Comparison of ENCODE assay signal across 19 cellular contexts in genomic region chr3:100882571-100882981, GRCh38.
A peak's percentile ranks its signal among the peaks of the same experiment; 100 is the strongest.
DNase-seq lines count a peak whose midpoint lies in the region; ATAC-seq and TF ChIP-seq lines count a peak whose summit lies in the region.
"Had no signal": no experiment of that assay in that cellular context is flagged by ENCODE, and none has a peak within 500 bp of the region (broad histone marks: within the 10 kb centered on the region; RNA-seq: fewer than 3 reads in every experiment).

No MANE protein-coding gene starts in this region.

- no peaks in the 10 kb centered on the region for H3K79me2 ChIP-seq in mammary epithelial cell (ENCODE audit: insufficient read depth, low read length)

- no peaks in the 10 kb centered on the region for H3K27me3 ChIP-seq in mammary epithelial cell (ENCODE audit: insufficient read depth, low read length)
- H3K27me3 ChIP-seq in left ventricle myocardium inferior (ENCODE audit: low read depth) = no peaks in the 10 kb centered on the region
- H3K27me3 ChIP-seq in dorsolateral prefrontal cortex = peaks cover 0 to 3% (median 0%) of the 10 kb centered on the region in 45 donors
- H3K27me3 ChIP-seq in body of pancreas = no peaks in the 10 kb centered on the region
- H3K27me3 ChIP-seq: neural progenitor cell, sigmoid colon, tibial nerve had no signal

- H3K4me2 ChIP-seq in mammary epithelial cell (ENCODE audit: insufficient read depth, low read depth, low read length) = no peak overlapping the region
- H3K4me2 ChIP-seq: neural progenitor cell had no signal

- ATAC-seq in body of pancreas = no peak

- BruUV-seq in mammary epithelial cell (replicated peaks; lab: Mats Ljungman, UMichigan) = no TSS peak

- DNase-seq in A172 (ENCODE audit: low spot score) = peak; percentile 23
- peak; percentile 84 for DNase-seq in HS-5 (ENCODE audit: low read depth)
- DNase-seq in mammary epithelial cell = no peak
- DNase-seq in left ventricle myocardium inferior = no peak
- DNase-seq in dorsolateral prefrontal cortex = no peak
- DNase-seq in anterior cingulate cortex (lab: John Stamatoyannopoulos, UW) = no peak
- no peak for DNase-seq in body of pancreas
- no peak for DNase-seq in glomerular visceral epithelial cell (ENCODE audit: extremely low spot score)
- DNase-seq: activated CD4-positive, alpha-beta T cell treated with anti-CD3 and anti-CD28 coated beads, Interleukin-2, amount 10 ng/mL, durations not matched to agents 7 days and 5 days; activated T-cell treated with anti-CD3 and anti-CD28 coated beads, Interleukin-2, amount 50 U/mL, for 24 hours; Caco-2; MM.1S; NCI-H2029 treated with DMSO at 0.1 percent for 48 hours; NCI-H82; sigmoid colon; stimulated activated CD4-positive, alpha-beta T cell treated with anti-CD3 and anti-CD28 coated beads, Interleukin-4, amount 100 ng/mL, for 1 hour had no signal

- H3K9me3 ChIP-seq in mammary epithelial cell (replicated peaks; ENCODE audit: insufficient read depth, low read length) = no peaks in the 10 kb centered on the region
- H3K9me3 ChIP-seq in left ventricle myocardium inferior (replicated peaks) = no peaks in the 10 kb centered on the region
- H3K9me3 ChIP-seq in body of pancreas = no peaks in the 10 kb centered on the region
- H3K9me3 ChIP-seq: Caco-2, sigmoid colon, tibial nerve had no signal

- no peak for TF ChIP-seq POLR2A in body of pancreas (IDR thresholded peaks at IDR 0.05)

- dilution Hi-C loops in mammary epithelial cell (cut with HindIII; ENCODE audit: low sequenced_read_pairs) = no loop called here

- CTCF ChIA-PET in mammary epithelial cell (lab: Charles Lee; ENCODE audit: low non-redundant PET) = no interaction called here

- WGBS in mammary epithelial cell (ENCODE audit: low coverage, missing lambda C conversion rate) = 17% methylated on average over 1 of the region's 1 CpG
- WGBS in body of pancreas, 2 donors = 50 to 65% methylated on average over 1 of the region's 1 CpG

- H3K4me3 ChIP-seq in mammary epithelial cell (replicated peaks in 1 of 3; ENCODE audit: insufficient read depth in 1 of 3, low read depth in 2 of 3, low read length in 3 of 3) (no peak overlapping the region), left ventricle myocardium inferior (no peak overlapping the region), dorsolateral prefrontal cortex (no peak overlapping the region), body of pancreas (no peak overlapping the region)
- H3K4me3 ChIP-seq: coronary artery, neural progenitor cell, sigmoid colon, tibial nerve had no signal

- intact Hi-C loops in mammary epithelial cell (cut with micrococcal nuclease) = no loop called here
- intact Hi-C loops in left ventricle myocardium inferior (cut with micrococcal nuclease) = no loop called here
- intact Hi-C loops in dorsolateral prefrontal cortex (cut with DNase I) = no loop called here
- intact Hi-C loops in body of pancreas (cut with DNase I) = no loop called here

- no peak overlapping the region for H3K27ac ChIP-seq in mammary epithelial cell (ENCODE audit: insufficient read depth, low read depth, low read length)
- peak overlapping the region; percentile 38 for H3K27ac ChIP-seq in left ventricle myocardium inferior (replicated peaks)
- H3K27ac ChIP-seq in dorsolateral prefrontal cortex = no peak overlapping the region
- H3K27ac ChIP-seq in body of pancreas = no peak overlapping the region
- H3K27ac ChIP-seq: coronary artery, neural progenitor cell had no signal

- H4K20me1 ChIP-seq in mammary epithelial cell (ENCODE audit: insufficient read depth, low read length) = no peaks in the 10 kb centered on the region

- in situ Hi-C loops in mammary epithelial cell (cut with MboI; ENCODE audit: low sequenced_read_pairs in 2 of 2) = no loop called here

- TF ChIP-seq CTCF in mammary epithelial cell (conservative IDR thresholded peaks at IDR 0.05 in 1 of 2, IDR thresholded peaks at IDR 0.05 in 1 of 2; ENCODE audit: extremely low read depth in 1 of 2, insufficient read depth in 1 of 2, low read depth in 1 of 2, low read length in 2 of 2) (no peak), left ventricle myocardium inferior (IDR thresholded peaks at IDR 0.05; ENCODE audit: borderline replicate concordance) (no peak), dorsolateral prefrontal cortex (IDR thresholded peaks at IDR 0.05 in 54 of 56, conservative IDR thresholded peaks at IDR 0.05 in 2 of 56; ENCODE audit: low read depth in 1 of 56, partially characterized antibody in 56 of 56) (no peak), body of pancreas (IDR thresholded peaks at IDR 0.05) (no peak)

- H3K4me1 ChIP-seq in mammary epithelial cell (ENCODE audit: insufficient read depth, low read length) (no peaks in the 10 kb centered on the region), left ventricle myocardium inferior (peaks cover 25% of the 10 kb centered on the region), body of pancreas (no peaks in the 10 kb centered on the region)
- H3K4me1 ChIP-seq: Caco-2, neural progenitor cell had no signal

- H3K9ac ChIP-seq in mammary epithelial cell (ENCODE audit: insufficient read depth, low read length) = no peak overlapping the region
- H3K9ac ChIP-seq: neural progenitor cell had no signal

- peak overlapping the region; percentile 9 for H2AFZ ChIP-seq in mammary epithelial cell (ENCODE audit: low read depth, low read length)
- H2AFZ ChIP-seq: neural progenitor cell had no signal

- H3K36me3 ChIP-seq in mammary epithelial cell (ENCODE audit: insufficient read depth, low read length) = no peaks in the 10 kb centered on the region
- no peaks in the 10 kb centered on the region for H3K36me3 ChIP-seq in left ventricle myocardium inferior
- H3K36me3 ChIP-seq in body of pancreas (replicated peaks in 1 of 2; ENCODE audit: insufficient read depth in 1 of 2, low read depth in 2 of 2) = no peaks in the 10 kb centered on the region
- H3K36me3 ChIP-seq: neural progenitor cell, sigmoid colon, tibial nerve had no signal

Comparison
In these comparisons a context has a peak if more than half of its experiments do, and no peak if none do; other contexts are left out.
1. DNase-seq: peak in A172 (single experiment) and HS-5 (single experiment); none in mammary epithelial cell (single experiment), left ventricle myocardium inferior (single experiment), dorsolateral prefrontal cortex (0 of 10), anterior cingulate cortex (0 of 58), body of pancreas (0 of 4) and glomerular visceral epithelial cell (single experiment).